Comparison of ENCODE assay signal across 19 cellular contexts in genomic region chr19:50854636-50855410, GRCh38. TPM values are rescaled to one million over a fixed set of nuclear protein-coding genes. Genes with fewer than 3 reads are reported as not detected.
"Had no signal": no experiment of that assay in that cellular context is flagged by ENCODE, and none has a peak within 500 bp of the region (broad histone marks: within the 10 kb centered on the region; RNA-seq: fewer than 3 reads in every experiment).

TSS of gene KLK3 (plus strand) at chr19:50854915. CDS start at chr19:50854956, 41 bp downstream.

- H3K4me1 ChIP-seq: Peyer's patch, SJCRH30 had no signal

- H3K9me3 Mint-ChIP-seq: activated CD4-positive, alpha-beta T cell treated with anti-CD3 and anti-CD28 coated beads, Interleukin-2, amount 10 ng/mL, durations not matched to agents 7 days and 5 days; activated naive CD4-positive, alpha-beta T cell treated with anti-CD3 and anti-CD28 coated beads for 36 hours; activated naive CD8-positive, alpha-beta T cell treated with anti-CD3 and anti-CD28 coated beads for 36 hours; activated T-cell treated with anti-CD3 and anti-CD28 coated beads, Interleukin-2, amount 50 U/mL, for 4 hours had no signal

- H3K27ac Mint-ChIP-seq: activated CD4-positive, alpha-beta memory T cell treated with anti-CD3 and anti-CD28 coated beads for 36 hours; activated CD4-positive, alpha-beta T cell treated with anti-CD3 and anti-CD28 coated beads, Interleukin-2, amount 10 ng/mL, durations not matched to agents 7 days and 5 days; activated naive CD4-positive, alpha-beta T cell treated with anti-CD3 and anti-CD28 coated beads for 36 hours; activated naive CD8-positive, alpha-beta T cell treated with anti-CD3 and anti-CD28 coated beads for 36 hours had no signal

- H3K4me1 Mint-ChIP-seq: activated CD4-positive, alpha-beta T cell treated with anti-CD3 and anti-CD28 coated beads, Interleukin-2, amount 10 ng/mL, durations not matched to agents 7 days and 5 days; activated naive CD8-positive, alpha-beta T cell treated with anti-CD3 and anti-CD28 coated beads for 36 hours had no signal

- H3K4me2 ChIP-seq: SK-N-SH had no signal

- ATAC-seq: activated T-cell treated with anti-CD3 and anti-CD28 coated beads, Interleukin-2, amount 50 U/mL, for 4 hours had no signal

- H3K4me3 ChIP-seq: Peyer's patch, SJCRH30 had no signal

- H3K36me3 ChIP-seq: Peyer's patch, SJCRH30 had no signal

- H3K4me3 Mint-ChIP-seq: activated CD4-positive, alpha-beta memory T cell treated with anti-CD3 and anti-CD28 coated beads for 36 hours; activated CD4-positive, alpha-beta T cell treated with anti-CD3 and anti-CD28 coated beads, Interleukin-2, amount 10 ng/mL, durations not matched to agents 7 days and 5 days; activated naive CD4-positive, alpha-beta T cell treated with anti-CD3 and anti-CD28 coated beads for 36 hours; activated naive CD8-positive, alpha-beta T cell treated with anti-CD3 and anti-CD28 coated beads for 36 hours; activated T-cell treated with anti-CD3 and anti-CD28 coated beads, Interleukin-2, amount 50 U/mL, for 4 hours had no signal

- DNase-seq: activated CD4-positive, alpha-beta memory T cell treated with anti-CD3 and anti-CD28 coated beads for 36 hours; activated CD4-positive, alpha-beta T cell treated with anti-CD3 and anti-CD28 coated beads, Interleukin-2, amount 10 ng/mL, durations not matched to agents 7 days and 5 days; activated CD4-positive, CD25-positive, alpha-beta regulatory T cell; activated CD8-positive, alpha-beta memory T cell treated with anti-CD3 and anti-CD28 coated beads for 24 hours; activated effector memory CD4-positive, alpha-beta T cell treated with anti-CD3 and anti-CD28 coated beads, Interleukin-2, amount 50 U/mL, for 16 hours; activated naive CD4-positive, alpha-beta T cell treated with anti-CD3 and anti-CD28 coated beads for 36 hours; activated naive CD8-positive, alpha-beta T cell treated with anti-CD3 and anti-CD28 coated beads for 36 hours; activated T-cell treated with anti-CD3 and anti-CD28 coated beads, Interleukin-2, amount 50 U/mL, for 4 hours; cerebellar nuclear complex; MM.1S; NCI-H1092; NCI-H1417; NCI-H2029 treated with DMSO at 0.1 percent for 48 hours; NCI-H524; Peyer's patch; Right ventricle myocardium superior; SJCRH30; SK-N-SH had no signal

- H3K27me3 ChIP-seq: Peyer's patch, SJCRH30 had no signal

- H3K9me3 ChIP-seq: Peyer's patch, SJCRH30, SK-N-SH had no signal

- H3K36me3 Mint-ChIP-seq: activated CD4-positive, alpha-beta memory T cell treated with anti-CD3 and anti-CD28 coated beads for 36 hours; activated naive CD8-positive, alpha-beta T cell treated with anti-CD3 and anti-CD28 coated beads for 36 hours had no signal

- H3K9ac ChIP-seq: SK-N-SH had no signal

- H3K27ac ChIP-seq: Peyer's patch, RWPE1, SJCRH30 had no signal

RNA-seq across cellular contexts. Expression of gene KLK3, which starts in this region (rescaled TPM):
- polyA plus RNA-seq: SK-N-SH had no signal
